Comparison of ENCODE assay signal across 23 cellular contexts in the genomic region with DNA sequence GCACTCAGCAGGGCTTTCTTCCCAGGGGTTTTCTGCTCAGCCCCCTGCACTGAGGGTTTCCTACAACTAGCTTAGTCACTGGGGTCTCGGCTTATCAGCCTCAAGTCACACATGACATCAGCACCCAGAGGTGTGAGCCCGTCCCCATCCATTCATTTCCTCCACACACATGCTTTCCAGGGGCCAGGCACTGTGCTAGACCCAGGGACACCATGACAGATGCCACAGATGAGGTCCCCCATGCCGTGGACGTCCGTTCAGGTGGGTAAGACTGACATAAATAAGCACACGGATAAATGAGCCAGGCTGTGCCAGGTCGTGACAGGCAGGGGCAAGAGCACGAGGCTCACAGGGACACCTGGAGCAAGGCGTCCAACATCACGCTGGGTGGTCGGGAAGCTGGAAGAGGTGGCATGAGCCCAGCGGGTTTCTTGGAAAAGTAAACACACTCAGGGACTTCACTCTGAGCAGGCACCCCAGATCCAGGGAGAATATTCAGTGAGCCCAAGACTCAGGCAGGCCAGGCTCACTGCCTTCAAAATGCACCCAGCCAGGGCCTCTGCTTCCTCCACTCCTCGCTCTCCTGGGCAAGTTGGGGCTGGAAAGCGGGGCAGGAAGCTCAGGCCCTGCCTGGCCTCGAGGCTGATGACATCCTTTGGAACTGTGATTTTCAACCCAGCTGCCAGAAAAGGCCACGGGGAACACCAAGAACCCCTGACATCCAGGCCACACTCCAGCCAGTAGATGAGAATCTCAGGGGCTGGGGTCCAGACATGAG.
DNase-seq lines count a peak whose midpoint lies in the region; ATAC-seq and TF ChIP-seq lines count a peak whose summit lies in the region.
"Had no signal": no experiment of that assay in that cellular context is flagged by ENCODE, and none has a peak within 500 bp of the region (broad histone marks: within the 10 kb centered on the region; RNA-seq: fewer than 3 reads in every experiment).

No MANE protein-coding gene starts in this region.

- peak overlapping the region; percentile 51 for H3K4me2 ChIP-seq in mammary epithelial cell (ENCODE audit: insufficient read depth, low read depth, low read length)

- POLR2A ChIA-PET in CD4-positive, alpha-beta T cell (lab: Charles Lee), result interaction anchor here (0.6 kb wide), 1 partner anchor 140 kb away, joined by 4 read pairs; a partner anchor contains a TSS

- TF ChIP-seq EP300 in gastroesophageal sphincter (IDR thresholded peaks at IDR 0.05), result no peak

- DNase-seq in H7 (peak; percentile 30), mammary epithelial cell (peak; percentile 70)
- no peak for DNase-seq in CD4-positive, alpha-beta T cell
- no peak for DNase-seq in stimulated activated CD4-positive, alpha-beta T cell treated with anti-CD3 and anti-CD28 coated beads, Interleukin-1b, Interleukin-23, amount 100 ng/mL, for 48 hours
- DNase-seq: activated CD4-positive, alpha-beta T cell treated with anti-CD3 and anti-CD28 coated beads for 48 hours; COR-L47; hypothalamus; NCI-H1105 treated with DMSO at 0.1 percent for 48 hours; NCI-H2107; NCI-H524 treated with DMSO at 0.1 percent for 48 hours; SHP77; small intestine; stimulated activated CD4-positive, alpha-beta T cell treated with anti-CD3 and anti-CD28 coated beads, Interleukin-4, amount 100 ng/mL, for 24 hours; T-helper 1 cell; upper lobe of right lung had no signal

- no peaks in the 10 kb centered on the region for H4K20me1 ChIP-seq in mammary epithelial cell (ENCODE audit: insufficient read depth, low read length)

- H3K9me3 ChIP-seq in HUES6 (ENCODE audit: control insufficient read depth, insufficient read depth, low read depth, low read length), result peaks cover 5% of the 10 kb centered on the region; the same call in 1 of the 2 replicates
- no peaks in the 10 kb centered on the region for H3K9me3 ChIP-seq in mammary epithelial cell (replicated peaks; ENCODE audit: insufficient read depth, low read length)
- H3K9me3 ChIP-seq in gastroesophageal sphincter, result no peaks in the 10 kb centered on the region
- H3K9me3 ChIP-seq in CD4-positive, alpha-beta T cell (ENCODE audit: control insufficient read depth, low read length), result no peaks in the 10 kb centered on the region
- H3K9me3 ChIP-seq: HAP-1, upper lobe of right lung had no signal

- H3K36me3 ChIP-seq in H7 (replicated peaks; ENCODE audit: control insufficient read depth, insufficient read depth, low read length) (no peaks in the 10 kb centered on the region), HUES6 (ENCODE audit: control insufficient read depth, insufficient read depth, low read length) (no peaks in the 10 kb centered on the region), mammary epithelial cell (ENCODE audit: insufficient read depth, low read length) (no peaks in the 10 kb centered on the region), gastroesophageal sphincter (no peaks in the 10 kb centered on the region)
- H3K36me3 ChIP-seq: HAP-1, upper lobe of right lung had no signal

- peaks cover 61% of the 10 kb centered on the region for H3K4me1 Mint-ChIP-seq in nephron
- H3K4me1 Mint-ChIP-seq in CD4-positive, alpha-beta T cell (ENCODE audit: low read depth), result no peaks in the 10 kb centered on the region

- 25% methylated on average over 15 of the region's 16 CpGs for WGBS in mammary epithelial cell (ENCODE audit: low coverage, missing lambda C conversion rate)
- WGBS in gastroesophageal sphincter (ENCODE audit: low coverage in 1 of 2), 2 donors, result 68 to 77% methylated on average over 8 to 11 of the region's 16 CpGs

- H2AFZ ChIP-seq in mammary epithelial cell (ENCODE audit: low read depth, low read length), result peak overlapping the region; percentile 78

- TF ChIP-seq CTCF in mammary epithelial cell (conservative IDR thresholded peaks at IDR 0.05 in 1 of 2, IDR thresholded peaks at IDR 0.05 in 1 of 2; ENCODE audit: extremely low read depth in 1 of 2, insufficient read depth in 1 of 2, low read depth in 1 of 2, low read length in 2 of 2) (no peak), nephron (IDR thresholded peaks at IDR 0.05; ENCODE audit: unreplicated experiment in 3 of 3) (no peak), gastroesophageal sphincter (IDR thresholded peaks at IDR 0.05) (no peak)
- TF ChIP-seq CTCF in CD4-positive, alpha-beta T cell (IDR thresholded peaks at IDR 0.05), result no peak

- in situ Hi-C loops in mammary epithelial cell (cut with MboI; ENCODE audit: low sequenced_read_pairs in 2 of 2), result loop anchor here in 1 of 2 donors (10.0 kb wide), 1 partner anchor 62 kb away; no protein-coding TSS in a partner anchor

- H3K27ac ChIP-seq in HUES6 (ENCODE audit: low read depth, low read length) (no peak overlapping the region), mammary epithelial cell (ENCODE audit: insufficient read depth, low read depth, low read length) (no peak overlapping the region), gastroesophageal sphincter (no peak overlapping the region)
- H3K27ac ChIP-seq in CD4-positive, alpha-beta T cell (ENCODE audit: low read depth, low read length), result no peak overlapping the region
- H3K27ac ChIP-seq: upper lobe of right lung had no signal

- H3K9ac ChIP-seq in HUES6 (ENCODE audit: low read length), result peak overlapping the region; percentile 1
- no peak overlapping the region for H3K9ac ChIP-seq in mammary epithelial cell (ENCODE audit: insufficient read depth, low read length)

- H3K4me3 Mint-ChIP-seq in nephron, result no peak overlapping the region
- H3K4me3 Mint-ChIP-seq in CD4-positive, alpha-beta T cell, result no peak overlapping the region
- H3K4me3 Mint-ChIP-seq: dendritic cell treated with granulocyte-macrophage colony-stimulating factor and Interleukin-4, amounts not matched to agents 40 ng/mL and 50 ng/mL, for 4 days; mesothelial cell of epicardium had no signal

- no peaks in the 10 kb centered on the region for H3K27me3 Mint-ChIP-seq in nephron (ENCODE audit: low read depth)
- no peaks in the 10 kb centered on the region for H3K27me3 Mint-ChIP-seq in CD4-positive, alpha-beta T cell

- H3K79me2 ChIP-seq in mammary epithelial cell (ENCODE audit: insufficient read depth, low read length), result no peaks in the 10 kb centered on the region

- H3K9me3 Mint-ChIP-seq in nephron, result no peaks in the 10 kb centered on the region
- no peaks in the 10 kb centered on the region for H3K9me3 Mint-ChIP-seq in CD4-positive, alpha-beta T cell
- H3K9me3 Mint-ChIP-seq: activated T-helper 2 cell treated with anti-CD3 and anti-CD28 coated beads, Interferon-gamma antibody, Interleukin-2, Interleukin-4, amounts not matched to agents 10 μg/mL and 5 μg/mL and 100 μg/mL, durations not matched to agents 14 hours and 24 hours and 36 hours; dendritic cell treated with granulocyte-macrophage colony-stimulating factor and Interleukin-4, amounts not matched to agents 40 ng/mL and 50 ng/mL, for 4 days; mesothelial cell of epicardium had no signal

- ATAC-seq in HG03457 (IDR thresholded peaks at IDR 0.05; ENCODE audit: unreplicated experiment), result no peak
- no peak for ATAC-seq in gastroesophageal sphincter
- no peak for ATAC-seq in CD4-positive, alpha-beta T cell (ENCODE audit: poor library complexity)
- ATAC-seq: upper lobe of right lung had no signal

- no peaks in the 10 kb centered on the region for H3K36me3 Mint-ChIP-seq in nephron (ENCODE audit: low read depth)
- H3K36me3 Mint-ChIP-seq in CD4-positive, alpha-beta T cell (ENCODE audit: low read depth), result no peaks in the 10 kb centered on the region
- H3K36me3 Mint-ChIP-seq: mesothelial cell of epicardium had no signal

- H3K4me3 ChIP-seq in H7 (ENCODE audit: insufficient read depth, low read depth, low read length) (no peak overlapping the region), HUES6 (ENCODE audit: low read depth, low read length) (no peak overlapping the region), mammary epithelial cell (replicated peaks in 1 of 3; ENCODE audit: insufficient read depth in 1 of 3, low read depth in 2 of 3, low read length in 3 of 3) (no peak overlapping the region), gastroesophageal sphincter (no peak overlapping the region)
- H3K4me3 ChIP-seq: HAP-1, upper lobe of right lung had no signal

- H3K4me1 ChIP-seq in HUES6 (ENCODE audit: control insufficient read depth, insufficient read depth, low read length), result peaks cover 17% of the 10 kb centered on the region; the same call in 1 of the 2 replicates
- H3K4me1 ChIP-seq in mammary epithelial cell (ENCODE audit: insufficient read depth, low read length), result peaks cover 23% of the 10 kb centered on the region
- H3K4me1 ChIP-seq in gastroesophageal sphincter, result peaks cover 0 to 10% (median 5%) of the 10 kb centered on the region in 3 donors
- H3K4me1 ChIP-seq: HAP-1 had no signal

- CTCF ChIA-PET in mammary epithelial cell (lab: Charles Lee; ENCODE audit: low non-redundant PET), result no interaction called here
- CTCF ChIA-PET in CD4-positive, alpha-beta T cell (lab: Charles Lee), result no interaction called here

- dilution Hi-C loops in mammary epithelial cell (cut with HindIII; ENCODE audit: low sequenced_read_pairs), result loop anchor here (5.0 kb wide), 1 partner anchor 80 kb away; no protein-coding TSS in a partner anchor

- H3K27me3 ChIP-seq in H7 (ENCODE audit: control insufficient read depth, insufficient read depth, low read length), result no peaks in the 10 kb centered on the region
- H3K27me3 ChIP-seq in HUES6 (ENCODE audit: control insufficient read depth, insufficient read depth, low read length), result no peaks in the 10 kb centered on the region
- H3K27me3 ChIP-seq in mammary epithelial cell (ENCODE audit: insufficient read depth, low read length), result no peaks in the 10 kb centered on the region
- H3K27me3 ChIP-seq in gastroesophageal sphincter, result no peaks in the 10 kb centered on the region
- no peaks in the 10 kb centered on the region for H3K27me3 ChIP-seq in CD4-positive, alpha-beta T cell (ENCODE audit: control insufficient read depth, insufficient read depth, low read length)
- H3K27me3 ChIP-seq: upper lobe of right lung had no signal

- no TSS peak for BruUV-seq in mammary epithelial cell (replicated peaks; lab: Mats Ljungman, UMichigan)

- peak overlapping the region; percentile 53 to 99 (median 89) for H3K27ac Mint-ChIP-seq in nephron
- no peak overlapping the region for H3K27ac Mint-ChIP-seq in CD4-positive, alpha-beta T cell
- H3K27ac Mint-ChIP-seq: activated T-helper 2 cell treated with anti-CD3 and anti-CD28 coated beads, Interferon-gamma antibody, Interleukin-2, Interleukin-4, amounts not matched to agents 10 μg/mL and 5 μg/mL and 100 μg/mL, durations not matched to agents 14 hours and 24 hours and 36 hours; dendritic cell treated with granulocyte-macrophage colony-stimulating factor and Interleukin-4, amounts not matched to agents 40 ng/mL and 50 ng/mL, for 4 days; mesothelial cell of epicardium had no signal

- no peak for TF ChIP-seq POLR2A in gastroesophageal sphincter (IDR thresholded peaks at IDR 0.05)

- intact Hi-C loops in mammary epithelial cell (cut with micrococcal nuclease), result no loop called here
- intact Hi-C loops in CD4-positive, alpha-beta T cell (cut with DNase I, micrococcal nuclease), result no loop called here

Comparison
In these comparisons a context has a peak if more than half of its experiments do, and no peak if none do; other contexts are left out.
1. DNase-seq: peak in H7 (single experiment) and mammary epithelial cell (single experiment); none in CD4-positive, alpha-beta T cell (0 of 10) and stimulated activated CD4-positive, alpha-beta T cell treated with anti-CD3 and anti-CD28 coated beads, Interleukin-1b, Interleukin-23, amount 100 ng/mL, for 48 hours (single experiment).